ENCODE assay signal across 18 cellular contexts in genomic region chr4:156623376-156623775, GRCh38.
DNase-seq lines count a peak whose midpoint lies in the region; ATAC-seq, FAIRE-seq and TF ChIP-seq lines count a peak whose summit lies in the region.
"Had no signal": no experiment of that assay in that cellular context is flagged by ENCODE, and none has a peak within 500 bp of the region (broad histone marks: within the 10 kb centered on the region; RNA-seq: fewer than 3 reads in every experiment).

No MANE protein-coding gene starts in this region.

- H3K9me1 ChIP-seq in endothelial cell of umbilical vein (replicated peaks; ENCODE audit: control insufficient read depth, extremely low read depth, insufficient read depth, low read length) = no peaks in the 10 kb centered on the region

- no peaks in the 10 kb centered on the region for H4K20me1 ChIP-seq in SK-N-SH (ENCODE audit: insufficient read depth)
- H4K20me1 ChIP-seq in endothelial cell of umbilical vein (replicated peaks; ENCODE audit: control insufficient read depth, extremely low read depth, insufficient read depth, low read length) = no peaks in the 10 kb centered on the region
- H4K20me1 ChIP-seq in osteoblast (ENCODE audit: insufficient read depth, low read length) = no peaks in the 10 kb centered on the region
- H4K20me1 ChIP-seq: BLaER1 treated with 17β-estradiol and CSF1 and Interleukin-3, amounts not matched to agents 10 nM and 100 nM had no signal

- no peak for TF ChIP-seq RAD21 in SK-N-SH (IDR thresholded peaks at IDR 0.05; ENCODE audit: low read length)

- H3K79me2 ChIP-seq in SK-N-SH (ENCODE audit: insufficient read depth) (no peaks in the 10 kb centered on the region), endothelial cell of umbilical vein (ENCODE audit: control insufficient read depth, insufficient read depth, low read length) (no peaks in the 10 kb centered on the region), osteoblast (ENCODE audit: insufficient read depth, low read length) (no peaks in the 10 kb centered on the region)

- H3K4me1 ChIP-seq in SK-N-SH (ENCODE audit: control insufficient read depth in 1 of 2, insufficient read depth in 2 of 2, low read depth in 1 of 2, low read length in 1 of 2) = 0 out of 4 replicates have a peak, but pooled peaks cover 0 to 3% of the 10 kb centered on the region in 2 experiments
- H3K4me1 ChIP-seq in endothelial cell of umbilical vein (ENCODE audit: control insufficient read depth, extremely low read depth, insufficient read depth, low read length) = no peaks in the 10 kb centered on the region
- no peaks in the 10 kb centered on the region for H3K4me1 ChIP-seq in osteoblast (ENCODE audit: insufficient read depth, low read length)
- H3K4me1 ChIP-seq in uterus = no peaks in the 10 kb centered on the region
- H3K4me1 ChIP-seq: BLaER1 treated with 17β-estradiol and CSF1 and Interleukin-3, amounts not matched to agents 10 nM and 100 nM had no signal

- peak; percentile 12 for FAIRE-seq in endothelial cell of umbilical vein (lab: Jason Lieb, UNC)
- FAIRE-seq: G401.6, GM12892, GM19239, H54 had no signal

- H3K9me2 ChIP-seq in SK-N-SH = no peaks in the 10 kb centered on the region

- dilution Hi-C loops in endothelial cell of umbilical vein (cut with MboI; ENCODE audit: extremely low pct_ligation_motif_present, low sequenced_read_pairs) = no loop called here

- DNase-seq in AG10803 (ENCODE audit: low read depth) (peak; percentile 28), SK-N-SH (no peak), endothelial cell of umbilical vein (ENCODE audit: low read depth, low spot score) (no peak), osteoblast (ENCODE audit: insufficient read length, low spot score, missing footprints) (no peak), uterus (no peak)
- no peak for DNase-seq in activated naive CD4-positive, alpha-beta T cell (lab: John Stamatoyannopoulos, UW)
- DNase-seq: CD4-positive, CD25-positive, alpha-beta regulatory T cell; DMS79; EL; KG1 had no signal

- ATAC-seq in HG02970 (IDR thresholded peaks at IDR 0.05; ENCODE audit: low FRiP score, unreplicated experiment) = no peak
- ATAC-seq: HCT116 had no signal

- intact Hi-C loops in endothelial cell of umbilical vein (cut with micrococcal nuclease) (no loop called here), uterus (cut with DNase I; ENCODE audit: low total_unique reads) (no loop called here)

- TF ChIP-seq CTCF in AG10803 (conservative IDR thresholded peaks at IDR 0.05; ENCODE audit: low read length) (no peak), SK-N-SH (IDR thresholded peaks at IDR 0.05) (no peak), endothelial cell of umbilical vein (IDR thresholded peaks at IDR 0.05; ENCODE audit: extremely low read depth in 1 of 2, insufficient read depth in 1 of 2, low read depth in 1 of 2, low read length in 2 of 2) (no peak), osteoblast (IDR thresholded peaks at IDR 0.05; ENCODE audit: extremely low read depth, low read depth, low read length) (no peak), uterus (IDR thresholded peaks at IDR 0.05) (no peak)

- no peak for TF ChIP-seq EP300 in SK-N-SH (IDR thresholded peaks at IDR 0.05; ENCODE audit: borderline replicate concordance in 1 of 2, low read depth in 1 of 2, low read length in 1 of 2)

- BruUV-seq in endothelial cell of umbilical vein (replicated peaks; lab: Mats Ljungman, UMichigan) = no TSS peak

- CTCF ChIA-PET in SK-N-SH (lab: Yijun Ruan, JAX) (no interaction called here), endothelial cell of umbilical vein (lab: Charles Lee) (no interaction called here)

- H2AFZ ChIP-seq in SK-N-SH (ENCODE audit: low read depth) (0 out of 2 replicates have a peak overlapping the region, but pooled peaks have one; percentile 52), endothelial cell of umbilical vein (ENCODE audit: low read depth, low read length) (no peak overlapping the region), osteoblast (ENCODE audit: low read length) (peak overlapping the region; percentile 40)

- POLR2A ChIA-PET in SK-N-SH (lab: Yijun Ruan, JAX) (no interaction called here), endothelial cell of umbilical vein (lab: Charles Lee) (no interaction called here)

- no peaks in the 10 kb centered on the region for H3K9me3 ChIP-seq in SK-N-SH
- H3K9me3 ChIP-seq in endothelial cell of umbilical vein (replicated peaks; ENCODE audit: control insufficient read depth, insufficient read depth, low read length) = no peaks in the 10 kb centered on the region
- H3K9me3 ChIP-seq in osteoblast (ENCODE audit: low read depth, low read length) = no peaks in the 10 kb centered on the region
- no peaks in the 10 kb centered on the region for H3K9me3 ChIP-seq in uterus

- TF ChIP-seq POLR2A in endothelial cell of umbilical vein (IDR thresholded peaks at IDR 0.05; ENCODE audit: low read depth, low read length) (no peak), uterus (IDR thresholded peaks at IDR 0.05) (no peak)

- no peak overlapping the region for H3K4me3 ChIP-seq in AG10803 (ENCODE audit: low read length)
- no peak overlapping the region for H3K4me3 ChIP-seq in SK-N-SH (ENCODE audit: low read depth in 2 of 2, low read length in 1 of 2)
- no peak overlapping the region for H3K4me3 ChIP-seq in endothelial cell of umbilical vein (replicated peaks in 1 of 3; ENCODE audit: insufficient read depth in 1 of 3, low read depth in 1 of 3, low read length in 3 of 3)
- H3K4me3 ChIP-seq in osteoblast (ENCODE audit: insufficient read depth, low read length) = no peak overlapping the region
- H3K4me3 ChIP-seq in uterus = no peak overlapping the region
- H3K4me3 ChIP-seq: BLaER1 treated with 17β-estradiol and CSF1 and Interleukin-3, amounts not matched to agents 10 nM and 100 nM had no signal

- H3F3A ChIP-seq in SK-N-SH (replicated peaks; ENCODE audit: insufficient read depth) = peaks cover 4% of the 10 kb centered on the region

- WGBS in SK-N-SH (ENCODE audit: low lambda C conversion rate) = 44% methylated on average over 3 of the region's 3 CpGs

- H3K9ac ChIP-seq in SK-N-SH (no peak overlapping the region), endothelial cell of umbilical vein (replicated peaks; ENCODE audit: extremely low read depth, insufficient read depth, low read length) (no peak overlapping the region)
- H3K9ac ChIP-seq: BLaER1 treated with 17β-estradiol and CSF1 and Interleukin-3, amounts not matched to agents 10 nM and 100 nM had no signal

- H3K4me2 ChIP-seq in SK-N-SH (no peak overlapping the region), endothelial cell of umbilical vein (ENCODE audit: insufficient read depth, low read length) (no peak overlapping the region), osteoblast (ENCODE audit: insufficient read depth, low read length) (peak overlapping the region; percentile 7)
- H3K4me2 ChIP-seq: BLaER1 treated with 17β-estradiol and CSF1 and Interleukin-3, amounts not matched to agents 10 nM and 100 nM had no signal

- 0 out of 4 replicates have a peak overlapping the region, but pooled peaks of 1 of the 2 experiments have one; percentile 7 for H3K27ac ChIP-seq in SK-N-SH (ENCODE audit: low read depth in 2 of 2, low read length in 1 of 2)
- no peak overlapping the region for H3K27ac ChIP-seq in endothelial cell of umbilical vein (ENCODE audit: insufficient read depth, low read depth, low read length)
- no peak overlapping the region for H3K27ac ChIP-seq in osteoblast (ENCODE audit: low read depth, low read length)
- H3K27ac ChIP-seq in uterus = no peak overlapping the region
- H3K27ac ChIP-seq: 22Rv1; BLaER1 treated with 17β-estradiol and CSF1 and Interleukin-3, amounts not matched to agents 10 nM and 100 nM had no signal

- H3K27me3 ChIP-seq in SK-N-SH (ENCODE audit: insufficient read depth) (no peaks in the 10 kb centered on the region), endothelial cell of umbilical vein (ENCODE audit: control insufficient read depth in 2 of 2, insufficient read depth in 2 of 2, low read length in 2 of 2) (no peaks in the 10 kb centered on the region), osteoblast (ENCODE audit: insufficient read depth, low read length) (no peaks in the 10 kb centered on the region), uterus (no peaks in the 10 kb centered on the region)
- H3K27me3 ChIP-seq: BLaER1 treated with 17β-estradiol and CSF1 and Interleukin-3, amounts not matched to agents 10 nM and 100 nM had no signal

- no peaks in the 10 kb centered on the region for H3K36me3 ChIP-seq in SK-N-SH (replicated peaks in 1 of 2; ENCODE audit: control insufficient read depth in 1 of 2, insufficient read depth in 2 of 2, low read length in 1 of 2)
- no peaks in the 10 kb centered on the region for H3K36me3 ChIP-seq in endothelial cell of umbilical vein (ENCODE audit: control insufficient read depth in 2 of 2, extremely low read depth in 1 of 2, insufficient read depth in 2 of 2, low read length in 2 of 2)
- no peaks in the 10 kb centered on the region for H3K36me3 ChIP-seq in osteoblast (ENCODE audit: insufficient read depth, low read length)
- no peaks in the 10 kb centered on the region for H3K36me3 ChIP-seq in uterus
- H3K36me3 ChIP-seq: BLaER1 treated with 17β-estradiol and CSF1 and Interleukin-3, amounts not matched to agents 10 nM and 100 nM had no signal

TF ChIP-seq in SK-N-SH, 30 proteins besides CTCF, POLR2A, EP300 and RAD21 (continues in another document):
- peak; percentile 15; the same call in 1 of the 2 replicates for TF ChIP-seq JUND (IDR thresholded peaks at IDR 0.05)

TF ChIP-seq in endothelial cell of umbilical vein, 7 proteins besides CTCF, POLR2A, EP300 and RAD21:
- TF ChIP-seq EZH2 (IDR thresholded peaks at IDR 0.05; ENCODE audit: borderline replicate concordance, low read depth, low read length, severe bottlenecking) (no peak), POLR2AphosphoS5 (IDR thresholded peaks at IDR 0.05; ENCODE audit: insufficient read depth, low read depth, low read length) (no peak), GATA2 (IDR thresholded peaks at IDR 0.05; ENCODE audit: insufficient read depth, insufficient read length, low read depth, low read length) (no peak), JUN (IDR thresholded peaks at IDR 0.05; ENCODE audit: borderline replicate concordance, insufficient read depth, insufficient read length, low read depth) (no peak), FOS (IDR thresholded peaks at IDR 0.05; ENCODE audit: borderline replicate concordance, insufficient read depth, low read length) (no peak), MAX (IDR thresholded peaks at IDR 0.05; ENCODE audit: insufficient read depth, insufficient read length) (no peak), MYC (IDR thresholded peaks at IDR 0.05; ENCODE audit: low read depth, low read length) (no peak)
